Comparison of ENCODE assay signal across 3 cellular contexts in genomic region chr2:187435078-187435477, GRCh38.
TF ChIP-seq lines count a peak whose summit lies in the region.

No MANE protein-coding gene starts in this region.

TF ChIP-seq in SK-N-SH treated with all-trans-retinoic acid at 6 μM for 48 hours, 23 proteins besides CTCF, POLR2A, EP300 and RAD21 (continues in another document):
- TF ChIP-seq ZFP30 (CRISPR knock-in tag; IDR thresholded peaks at IDR 0.05): no peak
- no peak for TF ChIP-seq OSR1 (CRISPR knock-in tag; IDR thresholded peaks at IDR 0.05)
- no peak for TF ChIP-seq TOX (CRISPR knock-in tag; IDR thresholded peaks at IDR 0.05; ENCODE audit: borderline replicate concordance)
- TF ChIP-seq ZNF8 (CRISPR knock-in tag; IDR thresholded peaks at IDR 0.05): no peak
- no peak for TF ChIP-seq TCF4 (CRISPR knock-in tag; IDR thresholded peaks at IDR 0.05; ENCODE audit: borderline replicate concordance)
- TF ChIP-seq TSHZ2 (CRISPR knock-in tag; IDR thresholded peaks at IDR 0.05): no peak
- no peak for TF ChIP-seq POU6F1 (CRISPR knock-in tag; IDR thresholded peaks at IDR 0.05; ENCODE audit: borderline replicate concordance, low read depth)
- no peak for TF ChIP-seq ZC3H10 (CRISPR knock-in tag; IDR thresholded peaks at IDR 0.05)
- no peak for TF ChIP-seq CREB5 (CRISPR knock-in tag; IDR thresholded peaks at IDR 0.05; ENCODE audit: low read depth)
- TF ChIP-seq ISL1 (CRISPR knock-in tag; IDR thresholded peaks at IDR 0.05): no peak
- no peak for TF ChIP-seq BACH2 (CRISPR knock-in tag; IDR thresholded peaks at IDR 0.05; ENCODE audit: borderline replicate concordance)
- no peak for TF ChIP-seq CSDC2 (CRISPR knock-in tag; IDR thresholded peaks at IDR 0.05)
- no peak for TF ChIP-seq GLIS3 (CRISPR knock-in tag; IDR thresholded peaks at IDR 0.05)

TF ChIP-seq in SK-N-SH, 30 proteins besides CTCF, POLR2A, EP300 and RAD21:
- TF ChIP-seq EZH2phosphoT487 (IDR thresholded peaks at IDR 0.05; ENCODE audit: borderline replicate concordance, low read depth): no peak
- TF ChIP-seq SMC3 (IDR thresholded peaks at IDR 0.05; ENCODE audit: low read depth, low read length): no peak
- no peak for TF ChIP-seq TEAD4 (IDR thresholded peaks at IDR 0.05; ENCODE audit: borderline replicate concordance, insufficient read depth)
- no peak for TF ChIP-seq POLR2AphosphoS5 (IDR thresholded peaks at IDR 0.05; ENCODE audit: low read depth, low read length)
- no peak for TF ChIP-seq FOXM1 (IDR thresholded peaks at IDR 0.05; ENCODE audit: low read depth)
- TF ChIP-seq NRF1 (IDR thresholded peaks at IDR 0.05; ENCODE audit: low read depth, low read length): no peak
TF ChIP-seq in SK-N-SH: peak in this region for 0.

TF ChIP-seq in endothelial cell of umbilical vein, 7 proteins besides CTCF, POLR2A, EP300 and RAD21:
- TF ChIP-seq MAX (IDR thresholded peaks at IDR 0.05; ENCODE audit: insufficient read depth, insufficient read length) (no peak), EZH2 (IDR thresholded peaks at IDR 0.05; ENCODE audit: borderline replicate concordance, low read depth, low read length, severe bottlenecking) (no peak), FOS (IDR thresholded peaks at IDR 0.05; ENCODE audit: borderline replicate concordance, insufficient read depth, low read length) (no peak), GATA2 (IDR thresholded peaks at IDR 0.05; ENCODE audit: insufficient read depth, insufficient read length, low read depth, low read length) (no peak), JUN (IDR thresholded peaks at IDR 0.05; ENCODE audit: borderline replicate concordance, insufficient read depth, insufficient read length, low read depth) (no peak), MYC (IDR thresholded peaks at IDR 0.05; ENCODE audit: low read depth, low read length) (no peak), POLR2AphosphoS5 (IDR thresholded peaks at IDR 0.05; ENCODE audit: insufficient read depth, low read depth, low read length) (no peak)
TF ChIP-seq in endothelial cell of umbilical vein: peak in this region for 0.
